ENCODE assay signal across 9 cellular contexts in the genomic region with DNA sequence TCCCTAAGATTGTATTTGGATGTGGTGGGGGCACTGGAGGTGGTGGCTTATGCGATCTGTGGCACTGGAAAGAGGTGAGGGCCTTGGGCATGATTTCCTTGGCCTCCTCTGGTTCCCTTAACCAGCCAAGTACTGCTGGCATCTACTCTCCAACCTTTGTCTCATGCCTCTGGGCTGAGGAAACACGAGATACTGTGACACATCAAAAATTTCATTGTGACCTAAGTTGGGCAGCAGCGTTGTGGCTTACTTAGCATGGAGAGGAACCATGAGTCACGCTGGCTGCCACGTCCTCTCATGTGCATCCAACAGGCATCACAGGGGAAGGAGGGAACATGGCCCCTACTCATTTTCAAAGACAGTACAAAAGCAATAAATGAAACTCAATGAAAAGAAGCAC. TPM values are rescaled to one million over a fixed set of nuclear protein-coding genes. Genes with fewer than 3 reads are reported as not detected.
A peak's percentile ranks its signal among the peaks of the same experiment; 100 is the strongest.
DNase-seq lines count a peak whose midpoint lies in the region; ATAC-seq and TF ChIP-seq lines count a peak whose summit lies in the region.
"Had no signal": no experiment of that assay in that cellular context is flagged by ENCODE, and none has a peak within 500 bp of the region (broad histone marks: within the 10 kb centered on the region; RNA-seq: fewer than 3 reads in every experiment).

No MANE protein-coding gene starts in this region.

- peak overlapping the region; percentile 80; the same call in 1 of the 2 replicates for H2AFZ ChIP-seq in SK-N-SH (ENCODE audit: low read depth)

- H3K9me2 ChIP-seq in SK-N-SH: no peaks in the 10 kb centered on the region

- H3F3A ChIP-seq in SK-N-SH (replicated peaks; ENCODE audit: insufficient read depth): peaks cover 4% of the 10 kb centered on the region

- CTCF ChIA-PET in SK-N-SH (lab: Yijun Ruan, JAX): no interaction called here

- H3K27me3 ChIP-seq in SK-N-SH (ENCODE audit: insufficient read depth) (no peaks in the 10 kb centered on the region), spleen (replicated peaks in 1 of 7) (no peaks in the 10 kb centered on the region)
- H3K27me3 ChIP-seq in effector memory CD4-positive, alpha-beta T cell (replicated peaks; ENCODE audit: control insufficient read depth, insufficient read depth, low read length, poor library complexity, severe bottlenecking): no peaks in the 10 kb centered on the region

- H3K36me3 ChIP-seq in SK-N-SH (replicated peaks in 1 of 2; ENCODE audit: control insufficient read depth in 1 of 2, insufficient read depth in 2 of 2, low read length in 1 of 2) (no peaks in the 10 kb centered on the region), spleen (no peaks in the 10 kb centered on the region)
- H3K36me3 ChIP-seq in effector memory CD4-positive, alpha-beta T cell (ENCODE audit: control insufficient read depth, insufficient read depth, low read length): no peaks in the 10 kb centered on the region

- intact Hi-C loops in spleen (cut with DNase I; ENCODE audit: low total_unique reads): no loop called here

- 26% methylated on average over 5 of the region's 5 CpGs for WGBS in SK-N-SH (ENCODE audit: low lambda C conversion rate)
- WGBS in spleen, 5 donors: 41 to 67% (median 50%) methylated on average over 5 of the region's 5 CpGs

- peak; percentile 51 for ATAC-seq in GM21381 (IDR thresholded peaks at IDR 0.05; ENCODE audit: unreplicated experiment)
- ATAC-seq in GM19397 (IDR thresholded peaks at IDR 0.05; ENCODE audit: unreplicated experiment): no peak

- no peak for TF ChIP-seq EP300 in SK-N-SH (IDR thresholded peaks at IDR 0.05; ENCODE audit: borderline replicate concordance in 1 of 2, low read depth in 1 of 2, low read length in 1 of 2)

- no peaks in the 10 kb centered on the region for H4K20me1 ChIP-seq in SK-N-SH (ENCODE audit: insufficient read depth)

- peak; percentile 35 for DNase-seq in 8988T
- no peak for DNase-seq in SK-N-SH
- DNase-seq in fibroblast of pulmonary artery (ENCODE audit: low read depth): peak; percentile 92
- no peak for DNase-seq in effector memory CD4-positive, alpha-beta T cell
- DNase-seq in NCI-H2029 treated with DMSO at 0.1 percent for 48 hours (lab: John Stamatoyannopoulos, UW): no peak
- DNase-seq in spleen: no peak
- DNase-seq: natural killer cell had no signal

- H3K9me3 ChIP-seq in SK-N-SH (no peaks in the 10 kb centered on the region), spleen (peaks cover 0 to 18% (median 7%) of the 10 kb centered on the region in 8 donors)
- no peaks in the 10 kb centered on the region for H3K9me3 ChIP-seq in effector memory CD4-positive, alpha-beta T cell (ENCODE audit: control insufficient read depth, low read length)

- TF ChIP-seq CTCF in SK-N-SH (IDR thresholded peaks at IDR 0.05) (no peak), fibroblast of pulmonary artery (IDR thresholded peaks at IDR 0.05; ENCODE audit: low read length, missing control alignments) (no peak), spleen (IDR thresholded peaks at IDR 0.05 in 8 of 11, conservative IDR thresholded peaks at IDR 0.05 in 3 of 11) (no peak)

- 0 out of 2 replicates have a peak overlapping the region, but pooled peaks have one; percentile 6 for H3K4me2 ChIP-seq in SK-N-SH

- H3K4me3 ChIP-seq in SK-N-SH (ENCODE audit: low read depth in 2 of 2, low read length in 1 of 2): no peak overlapping the region
- H3K4me3 ChIP-seq in fibroblast of pulmonary artery (replicated peaks; ENCODE audit: low read depth, low read length): no peak overlapping the region
- no peak overlapping the region for H3K4me3 ChIP-seq in effector memory CD4-positive, alpha-beta T cell (ENCODE audit: insufficient read depth, low read depth, low read length, poor library complexity, severe bottlenecking)
- no peak overlapping the region for H3K4me3 ChIP-seq in spleen

- no peaks in the 10 kb centered on the region for H3K79me2 ChIP-seq in SK-N-SH (ENCODE audit: insufficient read depth)

- POLR2A ChIA-PET in SK-N-SH (lab: Yijun Ruan, JAX): no interaction called here

- H3K27ac ChIP-seq in SK-N-SH (ENCODE audit: low read depth in 2 of 2, low read length in 1 of 2) (peak overlapping the region in 1 of 2 experiments; percentile 87; a peak in 2 of 4 replicates), spleen (peak overlapping the region in 1 of 8 donors; percentile 27)
- no peak overlapping the region for H3K27ac ChIP-seq in effector memory CD4-positive, alpha-beta T cell (ENCODE audit: insufficient read depth, low read length, poor library complexity, severe bottlenecking)

- TF ChIP-seq RAD21 in SK-N-SH (IDR thresholded peaks at IDR 0.05; ENCODE audit: low read length): no peak

- peaks cover 0 to 9% of the 10 kb centered on the region in 2 experiments; a peak in 1 of 4 replicates for H3K4me1 ChIP-seq in SK-N-SH (ENCODE audit: control insufficient read depth in 1 of 2, insufficient read depth in 2 of 2, low read depth in 1 of 2, low read length in 1 of 2)
- no peaks in the 10 kb centered on the region for H3K4me1 ChIP-seq in effector memory CD4-positive, alpha-beta T cell (ENCODE audit: control insufficient read depth, insufficient read depth, low read length, poor library complexity, severe bottlenecking)
- no peaks in the 10 kb centered on the region for H3K4me1 ChIP-seq in spleen

- no peak for TF ChIP-seq POLR2A in spleen (IDR thresholded peaks at IDR 0.05)

- peak overlapping the region; percentile 47; the same call in 1 of the 2 replicates for H3K9ac ChIP-seq in SK-N-SH

TF ChIP-seq in SK-N-SH, 30 proteins besides CTCF, POLR2A, EP300 and RAD21:
- TF ChIP-seq FOXJ3 (CRISPR knock-in tag; IDR thresholded peaks at IDR 0.05) (no peak), TCF12 (IDR thresholded peaks at IDR 0.05) (peak; percentile 66; the same call in 1 of the 2 replicates), JUND (IDR thresholded peaks at IDR 0.05) (peak; percentile 78), TEAD4 (IDR thresholded peaks at IDR 0.05; ENCODE audit: borderline replicate concordance, insufficient read depth) (0 out of 2 replicates have a peak, but pooled peaks have one; percentile 45), FOSL2 (IDR thresholded peaks at IDR 0.05; ENCODE audit: borderline replicate concordance, low read depth) (peak; percentile 87), RFX5 (IDR thresholded peaks at IDR 0.05; ENCODE audit: low read length) (no peak)
- TF ChIP-seq, protein P1, sequence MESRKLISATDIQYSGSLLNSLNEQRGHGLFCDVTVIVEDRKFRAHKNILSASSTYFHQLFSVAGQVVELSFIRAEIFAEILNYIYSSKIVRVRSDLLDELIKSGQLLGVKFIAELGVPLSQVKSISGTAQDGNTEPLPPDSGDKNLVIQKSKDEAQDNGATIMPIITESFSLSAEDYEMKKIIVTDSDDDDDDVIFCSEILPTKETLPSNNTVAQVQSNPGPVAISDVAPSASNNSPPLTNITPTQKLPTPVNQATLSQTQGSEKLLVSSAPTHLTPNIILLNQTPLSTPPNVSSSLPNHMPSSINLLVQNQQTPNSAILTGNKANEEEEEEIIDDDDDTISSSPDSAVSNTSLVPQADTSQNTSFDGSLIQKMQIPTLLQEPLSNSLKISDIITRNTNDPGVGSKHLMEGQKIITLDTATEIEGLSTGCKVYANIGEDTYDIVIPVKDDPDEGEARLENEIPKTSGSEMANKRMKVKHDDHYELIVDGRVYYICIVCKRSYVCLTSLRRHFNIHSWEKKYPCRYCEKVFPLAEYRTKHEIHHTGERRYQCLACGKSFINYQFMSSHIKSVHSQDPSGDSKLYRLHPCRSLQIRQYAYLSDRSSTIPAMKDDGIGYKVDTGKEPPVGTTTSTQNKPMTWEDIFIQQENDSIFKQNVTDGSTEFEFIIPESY (IDR thresholded peaks at IDR 0.05; ENCODE audit: borderline replicate concordance, low read depth): no peak
- TF ChIP-seq, protein P2, sequence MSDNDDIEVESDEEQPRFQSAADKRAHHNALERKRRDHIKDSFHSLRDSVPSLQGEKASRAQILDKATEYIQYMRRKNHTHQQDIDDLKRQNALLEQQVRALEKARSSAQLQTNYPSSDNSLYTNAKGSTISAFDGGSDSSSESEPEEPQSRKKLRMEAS (IDR thresholded peaks at IDR 0.05; ENCODE audit: low read depth): peak; percentile 98
- TF ChIP-seq, protein P3, sequence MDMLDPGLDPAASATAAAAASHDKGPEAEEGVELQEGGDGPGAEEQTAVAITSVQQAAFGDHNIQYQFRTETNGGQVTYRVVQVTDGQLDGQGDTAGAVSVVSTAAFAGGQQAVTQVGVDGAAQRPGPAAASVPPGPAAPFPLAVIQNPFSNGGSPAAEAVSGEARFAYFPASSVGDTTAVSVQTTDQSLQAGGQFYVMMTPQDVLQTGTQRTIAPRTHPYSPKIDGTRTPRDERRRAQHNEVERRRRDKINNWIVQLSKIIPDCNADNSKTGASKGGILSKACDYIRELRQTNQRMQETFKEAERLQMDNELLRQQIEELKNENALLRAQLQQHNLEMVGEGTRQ (IDR thresholded peaks at IDR 0.05; ENCODE audit: borderline replicate concordance, low read depth, low read length): no peak
- TF ChIP-seq, protein P4, sequence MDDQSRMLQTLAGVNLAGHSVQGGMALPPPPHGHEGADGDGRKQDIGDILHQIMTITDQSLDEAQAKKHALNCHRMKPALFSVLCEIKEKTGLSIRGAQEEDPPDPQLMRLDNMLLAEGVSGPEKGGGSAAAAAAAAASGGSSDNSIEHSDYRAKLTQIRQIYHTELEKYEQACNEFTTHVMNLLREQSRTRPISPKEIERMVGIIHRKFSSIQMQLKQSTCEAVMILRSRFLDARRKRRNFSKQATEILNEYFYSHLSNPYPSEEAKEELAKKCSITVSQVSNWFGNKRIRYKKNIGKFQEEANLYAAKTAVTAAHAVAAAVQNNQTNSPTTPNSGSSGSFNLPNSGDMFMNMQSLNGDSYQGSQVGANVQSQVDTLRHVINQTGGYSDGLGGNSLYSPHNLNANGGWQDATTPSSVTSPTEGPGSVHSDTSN (IDR thresholded peaks at IDR 0.05): peak; percentile 42; the same call in 1 of the 2 replicates
- TF ChIP-seq, protein P5, sequence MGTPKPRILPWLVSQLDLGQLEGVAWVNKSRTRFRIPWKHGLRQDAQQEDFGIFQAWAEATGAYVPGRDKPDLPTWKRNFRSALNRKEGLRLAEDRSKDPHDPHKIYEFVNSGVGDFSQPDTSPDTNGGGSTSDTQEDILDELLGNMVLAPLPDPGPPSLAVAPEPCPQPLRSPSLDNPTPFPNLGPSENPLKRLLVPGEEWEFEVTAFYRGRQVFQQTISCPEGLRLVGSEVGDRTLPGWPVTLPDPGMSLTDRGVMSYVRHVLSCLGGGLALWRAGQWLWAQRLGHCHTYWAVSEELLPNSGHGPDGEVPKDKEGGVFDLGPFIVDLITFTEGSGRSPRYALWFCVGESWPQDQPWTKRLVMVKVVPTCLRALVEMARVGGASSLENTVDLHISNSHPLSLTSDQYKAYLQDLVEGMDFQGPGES (IDR thresholded peaks at IDR 0.05; ENCODE audit: low read depth, low read length): no peak

RNA-seq across cellular contexts. Expression of a gene that starts 29.7 kb away (rescaled TPM):
- 109 and 127 TPM in 2 replicates for polyA plus RNA-seq in SK-N-SH (2012; rRNA removed)
- 93.7 and 103 TPM in 2 replicates for polyA plus RNA-seq in SK-N-SH (2012; cell fraction: cytosol; rRNA removed)
- 123 and 155 TPM in 2 replicates for polyA plus RNA-seq in SK-N-SH (2012; cell fraction: nucleus; rRNA removed)
- 1 to 10 TPM; 2.3 to 9.7 (median 4.3) TPM for total RNA-seq in spleen
- 1 to 10 TPM; 2.3 to 6.0 (median 4.1) TPM for polyA plus RNA-seq in spleen

Comparison
In these comparisons a context has a peak if more than half of its experiments do, and no peak if none do; other contexts are left out.
1. DNase-seq: peak in 8988T (single experiment) and fibroblast of pulmonary artery (single experiment); none in SK-N-SH (single experiment), effector memory CD4-positive, alpha-beta T cell (0 of 3), NCI-H2029 treated with DMSO at 0.1 percent for 48 hours (single experiment) and spleen (single experiment).
2. RNA of a gene that starts 29.7 kb away (polyA plus RNA-seq): 93.7 to 155 TPM in SK-N-SH; 2.3 to 6.0 TPM in spleen; every median in the first group is over 10 times any median in the second.